10 cellular contexts compared by ENCODE assay signal in genomic region chr9:128099932-128100491, GRCh38. TPM values are rescaled to one million over a fixed set of nuclear protein-coding genes. Genes with fewer than 3 reads are reported as not detected.
DNase-seq lines count a peak whose midpoint lies in the region; ATAC-seq, FAIRE-seq and TF ChIP-seq lines count a peak whose summit lies in the region.
"Had no signal": no experiment of that assay in that cellular context is flagged by ENCODE, and none has a peak within 500 bp of the region (broad histone marks: within the 10 kb centered on the region; RNA-seq: fewer than 3 reads in every experiment).

No MANE protein-coding gene starts in this region.

- H3K9me3 ChIP-seq in DND-41 (ENCODE audit: insufficient read depth, low read length, severe bottlenecking) (no peaks in the 10 kb centered on the region), psoas muscle (no peaks in the 10 kb centered on the region)

- DNase-seq in DND-41 (no peak), glomerular endothelial cell (ENCODE audit: extremely low read depth, low read depth, low spot score) (peak; percentile 48), psoas muscle (peak in 1 of 2 donors; percentile 71), NCI-H2081 treated with DMSO at 0.1 percent for 48 hours (lab: John Stamatoyannopoulos, UW) (no peak), frontal cortex (ENCODE audit: low spot score in 2 of 2) (no peak), GM12891 (ENCODE audit: insufficient read length, low spot score) (no peak), mucosa of gallbladder (ENCODE audit: low spot score) (no peak)
- DNase-seq in activated naive CD8-positive, alpha-beta T cell treated with anti-CD3 and anti-CD28 coated beads for 36 hours = peak; percentile 23
- DNase-seq: NCI-H2227 treated with DMSO at 0.1 percent for 48 hours had no signal

- no peak for TF ChIP-seq POLR2A in GM12891 (IDR thresholded peaks at IDR 0.05; ENCODE audit: low read depth, low read length)

- H3K4me3 ChIP-seq in DND-41 (ENCODE audit: low read depth in 1 of 2, low read length in 2 of 2) (no peak overlapping the region), psoas muscle (peak overlapping the region; percentile 70)

- no peaks in the 10 kb centered on the region for H3K27me3 Mint-ChIP-seq in activated naive CD8-positive, alpha-beta T cell treated with anti-CD3 and anti-CD28 coated beads for 36 hours

- peaks cover 62% of the 10 kb centered on the region for H3K4me1 Mint-ChIP-seq in activated naive CD8-positive, alpha-beta T cell treated with anti-CD3 and anti-CD28 coated beads for 36 hours

- intact Hi-C loops in psoas muscle (cut with DNase I) = loop anchor here in 1 of 2 donors (5.0 kb wide), 1 partner anchor 43 kb away; no protein-coding TSS in a partner anchor

- 25 to 31% (median 27%) methylated on average over 16 of the region's 16 CpGs for WGBS in psoas muscle, 3 donors

- H3K9me3 Mint-ChIP-seq in activated naive CD8-positive, alpha-beta T cell treated with anti-CD3 and anti-CD28 coated beads for 36 hours = no peaks in the 10 kb centered on the region

- no peak overlapping the region for H3K4me2 ChIP-seq in DND-41 (ENCODE audit: insufficient read depth, low read length)

- no peak overlapping the region for H3K9ac ChIP-seq in DND-41 (ENCODE audit: low read depth, low read length)

- FAIRE-seq in frontal cortex (lab: Jason Lieb, UNC) = no peak
- FAIRE-seq in GM12891 (lab: Jason Lieb, UNC) = no peak
- FAIRE-seq: islet of Langerhans had no signal

- H3K4me1 ChIP-seq in DND-41 (ENCODE audit: insufficient read depth, low read length) = peaks cover 67% of the 10 kb centered on the region
- peaks cover 79% of the 10 kb centered on the region for H3K4me1 ChIP-seq in psoas muscle

- H3K36me3 Mint-ChIP-seq in activated naive CD8-positive, alpha-beta T cell treated with anti-CD3 and anti-CD28 coated beads for 36 hours = peaks cover 6% of the 10 kb centered on the region

- no peak for ATAC-seq in DND-41 (ENCODE audit: insufficient read depth, low read depth)
- no peak for ATAC-seq in psoas muscle

- H3K27ac ChIP-seq in DND-41 (ENCODE audit: low read length) (peak overlapping the region; percentile 62), psoas muscle (peak overlapping the region; percentile 97)

- H3K27me3 ChIP-seq in DND-41 (ENCODE audit: insufficient read depth, low read length, poor library complexity) (no peaks in the 10 kb centered on the region), psoas muscle (ENCODE audit: insufficient read depth in 3 of 3, low read length in 2 of 3) (no peaks in the 10 kb centered on the region)

- H3K27ac Mint-ChIP-seq in activated naive CD8-positive, alpha-beta T cell treated with anti-CD3 and anti-CD28 coated beads for 36 hours = peak overlapping the region; percentile 23

- TF ChIP-seq CTCF in DND-41 (IDR thresholded peaks at IDR 0.05; ENCODE audit: borderline replicate concordance, extremely low read depth, low read length, poor library complexity, severe bottlenecking) (no peak), psoas muscle (IDR thresholded peaks at IDR 0.05) (no peak)

- peaks cover 56% of the 10 kb centered on the region for H3K79me2 ChIP-seq in DND-41 (ENCODE audit: insufficient read depth, low read length)

- H3K4me3 Mint-ChIP-seq in activated naive CD8-positive, alpha-beta T cell treated with anti-CD3 and anti-CD28 coated beads for 36 hours = peak overlapping the region; percentile 75

- no peak overlapping the region for H2AFZ ChIP-seq in DND-41 (ENCODE audit: low read depth, low read length)

- H3K36me3 ChIP-seq in DND-41 (ENCODE audit: insufficient read depth, low read length) (peaks cover 39% of the 10 kb centered on the region), psoas muscle (ENCODE audit: insufficient read depth in 1 of 2, low read depth in 1 of 2) (peaks cover 0 to 38% of the 10 kb centered on the region in 2 donors)

- peaks cover 12% of the 10 kb centered on the region for H4K20me1 ChIP-seq in DND-41 (ENCODE audit: insufficient read depth, low read length)

TF ChIP-seq in GM12891, 5 proteins besides CTCF, POLR2A, EP300 and RAD21:
- TF ChIP-seq POLR2AphosphoS5 (IDR thresholded peaks at IDR 0.05; ENCODE audit: low read depth, low read length) (no peak), POU2F2 (IDR thresholded peaks at IDR 0.05; ENCODE audit: low read depth, low read length) (no peak), TAF1 (IDR thresholded peaks at IDR 0.05; ENCODE audit: low read depth, low read length) (no peak), SPI1 (IDR thresholded peaks at IDR 0.05; ENCODE audit: low read depth, low read length) (no peak), PAX5 (IDR thresholded peaks at IDR 0.05; ENCODE audit: insufficient read depth, low read length, severe bottlenecking) (no peak)

RNA-seq across cellular contexts. Expression of gene PTGES2, which starts 27.5 kb away (rescaled TPM):
- 10 to 100 TPM; 63.3 to 66.1 TPM for total RNA-seq in activated naive CD8-positive, alpha-beta T cell treated with anti-CD3 and anti-CD28 coated beads for 36 hours
- total RNA-seq in glomerular endothelial cell = 63.4 and 68.6 TPM in 2 replicates
- 100 to 1,000 TPM; 102 to 150 (median 116) TPM for total RNA-seq in psoas muscle
- 100 to 1,000 TPM in 2 of 3 donors, 10 to 100 TPM in 1; 61.2 to 134 (median 119) TPM for polyA plus RNA-seq in psoas muscle
- 58.3 TPM for total RNA-seq in frontal cortex
- 45.3 TPM for polyA plus RNA-seq in GM12891 (2012; ENCODE audit: low read depth, missing spikeins)
- 61.5 TPM for total RNA-seq in mucosa of gallbladder

RNA-seq across cellular contexts. Expression of gene SLC25A25, which starts 32.0 kb away (rescaled TPM):
- 10 to 100 TPM; 13.0 to 14.5 TPM for total RNA-seq in activated naive CD8-positive, alpha-beta T cell treated with anti-CD3 and anti-CD28 coated beads for 36 hours
- total RNA-seq in glomerular endothelial cell = 16.1 and 24.1 TPM in 2 replicates
- total RNA-seq in psoas muscle = 10 to 100 TPM in 2 of 4 donors, 1 to 10 TPM in 2; 3.6 to 50.3 (median 20.5) TPM
- 10 to 100 TPM in 2 of 3 donors, 1 to 10 TPM in 1; 9.3 to 12.5 (median 10.6) TPM for polyA plus RNA-seq in psoas muscle
- 29.8 TPM for total RNA-seq in frontal cortex
- polyA plus RNA-seq in GM12891 (2012; ENCODE audit: low read depth, missing spikeins) = 5.1 TPM
- total RNA-seq in mucosa of gallbladder = 77.7 TPM

RNA-seq across cellular contexts. Expression of gene NAIF1, which starts 32.9 kb away (rescaled TPM):
- 10 to 100 TPM; 11.2 to 12.0 TPM for total RNA-seq in activated naive CD8-positive, alpha-beta T cell treated with anti-CD3 and anti-CD28 coated beads for 36 hours
- 6.8 and 8.4 TPM in 2 replicates for total RNA-seq in glomerular endothelial cell
- 1 to 10 TPM; 5.9 to 8.7 (median 6.1) TPM for total RNA-seq in psoas muscle
- 1 to 10 TPM; 4.2 to 8.0 (median 7.8) TPM for polyA plus RNA-seq in psoas muscle
- total RNA-seq in frontal cortex = 9.0 TPM
- 7.0 TPM for polyA plus RNA-seq in GM12891 (2012; ENCODE audit: low read depth, missing spikeins)
- 12.0 TPM for total RNA-seq in mucosa of gallbladder

RNA-seq across cellular contexts. Expression of gene LCN2, which starts 49.2 kb away (rescaled TPM):
- not detected for total RNA-seq in activated naive CD8-positive, alpha-beta T cell treated with anti-CD3 and anti-CD28 coated beads for 36 hours
- total RNA-seq in glomerular endothelial cell (not detected in 2 replicates), psoas muscle (1 to 10 TPM in 2 of 4 donors, under 1 TPM in 1, not detected in 1; 0.47 to 2.1 (median 1.4) TPM), frontal cortex (not detected), mucosa of gallbladder (85.5 TPM)
- polyA plus RNA-seq in psoas muscle = under 1 TPM; 0.08 to 0.90 (median 0.69) TPM
- not detected for polyA plus RNA-seq in GM12891 (2012; ENCODE audit: low read depth, missing spikeins)

Comparison
In these comparisons a context has a peak if more than half of its experiments do, and no peak if none do; other contexts are left out.
1. DNase-seq: peak in activated naive CD8-positive, alpha-beta T cell treated with anti-CD3 and anti-CD28 coated beads for 36 hours (single experiment) and glomerular endothelial cell (single experiment); none in DND-41 (single experiment), NCI-H2081 treated with DMSO at 0.1 percent for 48 hours (single experiment), frontal cortex (0 of 2), GM12891 (single experiment) and mucosa of gallbladder (single experiment).